20 cellular contexts compared by ENCODE assay signal in the genomic region with DNA sequence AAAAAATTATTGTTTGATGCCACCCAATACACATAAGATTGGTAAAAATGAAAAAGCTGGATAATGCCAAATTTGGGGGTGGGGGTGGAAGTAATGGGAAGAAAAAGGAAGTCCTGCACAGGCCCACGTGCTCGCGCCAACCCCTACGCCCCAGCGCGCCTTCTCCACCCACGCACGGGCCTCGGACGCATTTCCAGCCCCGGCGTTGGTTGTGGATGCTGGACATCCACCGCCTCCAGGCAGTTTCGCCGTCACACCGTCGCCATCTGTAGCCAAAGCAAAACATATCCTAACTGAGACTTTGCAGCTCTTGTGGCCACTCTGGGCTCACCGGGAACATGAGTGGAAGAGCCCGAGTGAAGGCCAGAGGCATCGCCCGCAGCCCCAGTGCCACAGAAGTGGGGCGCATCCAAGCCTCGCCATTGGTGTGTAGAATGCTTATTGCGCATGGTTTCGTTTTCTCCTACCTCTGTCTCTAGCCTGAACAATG. TPM values are rescaled to one million over a fixed set of nuclear protein-coding genes. Genes with fewer than 3 reads are reported as not detected.
DNase-seq lines count a peak whose midpoint lies in the region; ATAC-seq and TF ChIP-seq lines count a peak whose summit lies in the region.
"Had no signal": no experiment of that assay in that cellular context is flagged by ENCODE, and none has a peak within 500 bp of the region (broad histone marks: within the 10 kb centered on the region; RNA-seq: fewer than 3 reads in every experiment).

A gene (plus strand): TSS at position 188 of the 490 bp plus-strand sequence. CDS start 151 bp downstream, at position 339.

- H3K4me3 ChIP-seq in H7 (ENCODE audit: insufficient read depth, low read depth, low read length) (no peak within 1 kb of the TSS), SK-N-MC (peak within 1 kb of the TSS; percentile 24; the same call in 1 of the 2 replicates), thoracic aorta (no peak within 1 kb of the TSS), left ventricle myocardium inferior (no peak within 1 kb of the TSS)
- H3K4me3 ChIP-seq: BLaER1 treated with 17β-estradiol and CSF1 and Interleukin-3, amounts not matched to agents 10 nM and 100 nM; GM23248 had no signal

- H3K9me3 ChIP-seq in SK-N-MC (ENCODE audit: low read depth, low read length) = no peaks in the 10 kb centered on the region
- no peaks in the 10 kb centered on the region for H3K9me3 ChIP-seq in thoracic aorta
- no peaks in the 10 kb centered on the region for H3K9me3 ChIP-seq in left ventricle myocardium inferior (replicated peaks)

- TF ChIP-seq CTCF in thoracic aorta (IDR thresholded peaks at IDR 0.05) = no peak
- no peak for TF ChIP-seq CTCF in left ventricle myocardium inferior (IDR thresholded peaks at IDR 0.05; ENCODE audit: borderline replicate concordance)

- H3K4me1 ChIP-seq in thoracic aorta (ENCODE audit: control insufficient read depth in 1 of 2, low read depth in 2 of 2) (peaks cover 4 to 14% of the 10 kb centered on the region in 2 donors), left ventricle myocardium inferior (peaks cover 10% of the 10 kb centered on the region)

- H3K27me3 ChIP-seq in H7 (ENCODE audit: control insufficient read depth, insufficient read depth, low read length) = no peaks in the 10 kb centered on the region
- no peaks in the 10 kb centered on the region for H3K27me3 ChIP-seq in thoracic aorta (replicated peaks; ENCODE audit: insufficient read depth)
- no peaks in the 10 kb centered on the region for H3K27me3 ChIP-seq in left ventricle myocardium inferior (ENCODE audit: low read depth)
- H3K27me3 ChIP-seq: BLaER1 treated with 17β-estradiol and CSF1 and Interleukin-3, amounts not matched to agents 10 nM and 100 nM had no signal

- peak within 1 kb of the TSS; percentile 68 for H3K27ac ChIP-seq in SK-N-MC
- no peak within 1 kb of the TSS for H3K27ac ChIP-seq in thoracic aorta
- no peak within 1 kb of the TSS for H3K27ac ChIP-seq in left ventricle myocardium inferior (replicated peaks)
- H3K27ac ChIP-seq: BLaER1 treated with 17β-estradiol and CSF1 and Interleukin-3, amounts not matched to agents 10 nM and 100 nM; GM23248 had no signal

- H3K9ac ChIP-seq in SK-N-MC (ENCODE audit: insufficient read length) = no peak within 1 kb of the TSS
- H3K9ac ChIP-seq: BLaER1 treated with 17β-estradiol and CSF1 and Interleukin-3, amounts not matched to agents 10 nM and 100 nM; GM23248 had no signal

- ATAC-seq in thoracic aorta (ENCODE audit: insufficient number of reproducible peaks, low FRiP score, low read depth) = no peak
- no peak for ATAC-seq in HG03571 (IDR thresholded peaks at IDR 0.05; ENCODE audit: unreplicated experiment)
- no peak for ATAC-seq in GM19035 (IDR thresholded peaks at IDR 0.05; ENCODE audit: unreplicated experiment)
- no peak for ATAC-seq in HG03045 (IDR thresholded peaks at IDR 0.05; ENCODE audit: unreplicated experiment)
- ATAC-seq: CD8-positive, alpha-beta T cell had no signal

- H3K36me3 ChIP-seq in H7 (replicated peaks; ENCODE audit: control insufficient read depth, insufficient read depth, low read length) = no peaks in the 10 kb centered on the region
- H3K36me3 ChIP-seq in SK-N-MC (ENCODE audit: insufficient read depth, low read length) = no peaks in the 10 kb centered on the region
- H3K36me3 ChIP-seq in thoracic aorta = no peaks in the 10 kb centered on the region
- H3K36me3 ChIP-seq in left ventricle myocardium inferior = no peaks in the 10 kb centered on the region
- H3K36me3 ChIP-seq: BLaER1 treated with 17β-estradiol and CSF1 and Interleukin-3, amounts not matched to agents 10 nM and 100 nM had no signal

- intact Hi-C loops in left ventricle myocardium inferior (cut with micrococcal nuclease) = no loop called here

- DNase-seq in H7 (peak; percentile 25), SK-N-MC (ENCODE audit: low read depth, low spot score) (no peak), mucosa of gallbladder (ENCODE audit: low spot score) (no peak), thoracic aorta (ENCODE audit: low spot score) (no peak), left ventricle myocardium inferior (no peak)
- DNase-seq: 8988T; CD8-positive, alpha-beta T cell; COR-L47; DMS 273 treated with DMSO at 0.1 percent for 48 hours; DMS53; DND-41; EL; GM23248; HCEC 1CT had no signal

RNA-seq across cellular contexts. Expression of the gene that starts here (rescaled TPM):
- total RNA-seq in H7 (2014; rRNA removed; shearing (Covaris generic)) = 1.1 and 1.2 TPM in 2 replicates
- total RNA-seq in mucosa of gallbladder = 11.0 TPM
- total RNA-seq in thoracic aorta = 10 to 100 TPM; 11.5 to 13.5 TPM
- 0.66 TPM for total RNA-seq in left ventricle myocardium inferior
- total RNA-seq: G401, H4 had no signal
